10 cellular contexts compared by ENCODE assay signal in the genomic region with DNA sequence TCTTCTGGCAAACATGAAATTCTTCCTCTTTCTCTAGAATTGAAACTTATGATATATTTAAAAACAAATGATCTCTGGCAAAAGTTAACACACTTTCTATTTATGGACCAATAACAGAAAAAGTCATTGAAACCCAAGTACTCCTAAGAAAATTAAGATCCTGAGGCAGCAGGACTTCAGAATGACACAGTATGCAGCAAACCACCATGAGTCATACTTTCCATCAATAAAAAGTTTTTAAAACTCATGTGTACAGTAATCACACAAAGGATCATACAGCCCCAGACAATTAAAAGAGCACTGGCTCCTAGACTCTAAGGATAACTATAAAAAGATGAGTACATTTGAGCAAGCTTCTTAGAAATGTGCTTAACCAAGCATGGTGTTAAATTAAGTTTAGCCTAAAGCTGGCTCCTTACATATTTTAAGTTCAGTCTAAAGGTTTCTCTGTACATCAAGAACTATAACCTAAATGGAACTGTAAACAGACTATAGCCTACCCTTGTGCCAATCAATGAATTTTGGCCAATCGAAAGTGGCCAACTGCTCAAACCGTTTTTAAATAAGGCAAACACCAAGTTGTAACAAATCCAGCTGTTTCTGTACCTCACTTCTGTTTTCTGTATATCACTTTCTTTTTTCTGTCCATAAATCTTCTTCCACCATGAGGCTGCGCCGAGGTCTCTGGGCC.
DNase-seq lines count a peak whose midpoint lies in the region; ATAC-seq and TF ChIP-seq lines count a peak whose summit lies in the region.
"Had no signal": no experiment of that assay in that cellular context is flagged by ENCODE, and none has a peak within 500 bp of the region (broad histone marks: within the 10 kb centered on the region; RNA-seq: fewer than 3 reads in every experiment).

No MANE protein-coding gene starts in this region.

- no TSS peak for BruUV-seq in mammary epithelial cell (replicated peaks; lab: Mats Ljungman, UMichigan)

- dilution Hi-C loops in mammary epithelial cell (cut with HindIII; ENCODE audit: low sequenced_read_pairs): no loop called here

- no peak for TF ChIP-seq POLR2A in lower leg skin (IDR thresholded peaks at IDR 0.05)
- no peak for TF ChIP-seq POLR2A in gastroesophageal sphincter (IDR thresholded peaks at IDR 0.05)

- H3K4me2 ChIP-seq in mammary epithelial cell (ENCODE audit: insufficient read depth, low read depth, low read length): peak overlapping the region; percentile 30

- no peak overlapping the region for H3K9ac ChIP-seq in mammary epithelial cell (ENCODE audit: insufficient read depth, low read length)

- H2AFZ ChIP-seq in mammary epithelial cell (ENCODE audit: low read depth, low read length): no peak overlapping the region

- H3K27ac ChIP-seq in mammary epithelial cell (ENCODE audit: insufficient read depth, low read depth, low read length) (no peak overlapping the region), gastroesophageal sphincter (peak overlapping the region in 2 of 4 donors; percentile 4 to 16)

- H3K79me2 ChIP-seq in mammary epithelial cell (ENCODE audit: insufficient read depth, low read length): no peaks in the 10 kb centered on the region

- peaks cover 12% of the 10 kb centered on the region for H3K4me1 ChIP-seq in mammary epithelial cell (ENCODE audit: insufficient read depth, low read length)
- peaks cover 0 to 36% (median 10%) of the 10 kb centered on the region in 3 donors for H3K4me1 ChIP-seq in gastroesophageal sphincter

- ATAC-seq in gastroesophageal sphincter: no peak

- no peaks in the 10 kb centered on the region for H4K20me1 ChIP-seq in mammary epithelial cell (ENCODE audit: insufficient read depth, low read length)

- in situ Hi-C loops in mammary epithelial cell (cut with MboI; ENCODE audit: low sequenced_read_pairs in 2 of 2): no loop called here

- H3K9me3 ChIP-seq in mammary epithelial cell (replicated peaks; ENCODE audit: insufficient read depth, low read length): no peaks in the 10 kb centered on the region
- no peaks in the 10 kb centered on the region for H3K9me3 ChIP-seq in gastroesophageal sphincter

- H3K36me3 ChIP-seq in mammary epithelial cell (ENCODE audit: insufficient read depth, low read length) (no peaks in the 10 kb centered on the region), gastroesophageal sphincter (no peaks in the 10 kb centered on the region)

- TF ChIP-seq EP300 in gastroesophageal sphincter (IDR thresholded peaks at IDR 0.05): no peak

- 100% methylated on average over 4 of the region's 4 CpGs for WGBS in mammary epithelial cell (ENCODE audit: low coverage, missing lambda C conversion rate)
- 78 to 84% methylated on average over 4 of the region's 4 CpGs for WGBS in lower leg skin, 2 donors
- 85 to 89% methylated on average over 4 of the region's 4 CpGs for WGBS in gastroesophageal sphincter (ENCODE audit: low coverage in 1 of 2), 2 donors

- no peak for TF ChIP-seq CTCF in mammary epithelial cell (conservative IDR thresholded peaks at IDR 0.05 in 1 of 2, IDR thresholded peaks at IDR 0.05 in 1 of 2; ENCODE audit: extremely low read depth in 1 of 2, insufficient read depth in 1 of 2, low read depth in 1 of 2, low read length in 2 of 2)
- no peak for TF ChIP-seq CTCF in lower leg skin (IDR thresholded peaks at IDR 0.05)
- no peak for TF ChIP-seq CTCF in gastroesophageal sphincter (IDR thresholded peaks at IDR 0.05)

- intact Hi-C loops in mammary epithelial cell (cut with micrococcal nuclease) (no loop called here), lower leg skin (cut with DNase I; ENCODE audit: low total_unique reads) (no loop called here)

- no peak overlapping the region for H3K4me3 ChIP-seq in mammary epithelial cell (replicated peaks in 1 of 3; ENCODE audit: insufficient read depth in 1 of 3, low read depth in 2 of 3, low read length in 3 of 3)
- H3K4me3 ChIP-seq in lower leg skin (ENCODE audit: low read depth, poor library complexity, severe bottlenecking): no peak overlapping the region
- H3K4me3 ChIP-seq in gastroesophageal sphincter: no peak overlapping the region

- DNase-seq in ELR (ENCODE audit: low read depth) (peak; percentile 86), MV-4-11 (lab: John Stamatoyannopoulos, UW) (peak; percentile 90), mammary epithelial cell (peak; percentile 79), non-pigmented ciliary epithelial cell (ENCODE audit: low read depth) (peak; percentile 52), lower leg skin (ENCODE audit: low spot score in 2 of 2) (no peak)
- no peak for DNase-seq in activated CD4-positive, alpha-beta T cell treated with anti-CD3 and anti-CD28 coated beads for 4 hours
- no peak for DNase-seq in activated naive CD4-positive, alpha-beta T cell treated with anti-CD3 and anti-CD28 coated beads, Interleukin-2, amount 50 U/mL, for 16 hours
- DNase-seq: activated CD4-positive, alpha-beta memory T cell treated with anti-CD3 and anti-CD28 coated beads, Interleukin-2, amount 10 ng/mL, durations not matched to agents 7 days and 5 days; NCI-H446 treated with DMSO at 0.1 percent for 48 hours had no signal

- CTCF ChIA-PET in mammary epithelial cell (lab: Charles Lee; ENCODE audit: low non-redundant PET): no interaction called here

- H3K27me3 ChIP-seq in mammary epithelial cell (ENCODE audit: insufficient read depth, low read length) (no peaks in the 10 kb centered on the region), gastroesophageal sphincter (no peaks in the 10 kb centered on the region)

Comparison
In these comparisons a context has a peak if more than half of its experiments do, and no peak if none do; other contexts are left out.
1. DNase-seq: peak in ELR (single experiment), MV-4-11 (single experiment), mammary epithelial cell (single experiment) and non-pigmented ciliary epithelial cell (single experiment); none in lower leg skin (0 of 2), activated CD4-positive, alpha-beta T cell treated with anti-CD3 and anti-CD28 coated beads for 4 hours (0 of 2) and activated naive CD4-positive, alpha-beta T cell treated with anti-CD3 and anti-CD28 coated beads, Interleukin-2, amount 50 U/mL, for 16 hours (single experiment).